19 cellular contexts compared by ENCODE assay signal in the genomic region with DNA sequence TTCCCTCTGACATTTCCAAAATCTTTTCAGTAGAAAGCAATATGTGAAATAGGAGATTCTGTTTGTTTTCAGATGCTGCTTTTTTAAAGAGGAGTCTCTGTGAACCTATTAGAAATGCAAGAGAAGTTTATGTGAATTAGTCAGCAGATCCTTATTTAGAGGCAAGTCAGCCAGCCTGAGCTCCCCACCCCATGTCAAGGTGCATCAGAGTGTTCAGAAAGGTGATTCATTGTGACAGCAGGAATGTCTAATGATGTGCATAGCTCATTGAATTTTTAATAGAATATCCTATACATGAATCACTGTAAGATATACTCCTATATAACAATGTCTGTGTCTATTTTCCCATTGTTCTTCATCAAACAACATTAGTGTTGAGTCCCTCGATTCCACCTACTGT.
"Had no signal": no experiment of that assay in that cellular context is flagged by ENCODE, and none has a peak within 500 bp of the region (broad histone marks: within the 10 kb centered on the region; RNA-seq: fewer than 3 reads in every experiment).

No MANE protein-coding gene starts in this region.

- H3K27me3 ChIP-seq: esophagus muscularis mucosa, gastrocnemius medialis, sigmoid colon, upper lobe of right lung had no signal

- ATAC-seq: activated T-cell treated with anti-CD3 and anti-CD28 coated beads, Interleukin-2, amount 50 U/mL, for 72 hours; gastrocnemius medialis; left ventricle myocardium superior; natural killer cell; stimulated activated naive CD8-positive, alpha-beta T cell treated with anti-CD3 and anti-CD28 coated beads, Interleukin-15, Interleukin-2, amounts not matched to agents 100 U/mL and 50 U/mL, for 24 hours; T-helper 17 cell; upper lobe of right lung had no signal

- H3K4me3 ChIP-seq: esophagus muscularis mucosa, gastrocnemius medialis, sigmoid colon, upper lobe of right lung had no signal

- H3K9me3 ChIP-seq: esophagus muscularis mucosa, gastrocnemius medialis, sigmoid colon, upper lobe of right lung had no signal

- H3K4me1 ChIP-seq: esophagus muscularis mucosa, gastrocnemius medialis, sigmoid colon, upper lobe of right lung had no signal

- DNase-seq: activated CD4-positive, alpha-beta T cell treated with anti-CD3 and anti-CD28 coated beads for 4 hours; activated CD4-positive, alpha-beta T cell treated with anti-CD3 and anti-CD28 coated beads, Interleukin-2, amount 50 U/mL, for 48 hours; activated CD4-positive, CD25-positive, alpha-beta regulatory T cell; activated effector memory CD4-positive, alpha-beta T cell treated with anti-CD3 and anti-CD28 coated beads, Interleukin-2, amount 50 U/mL, for 16 hours; activated T-cell treated with anti-CD3 and anti-CD28 coated beads, Interleukin-2, amount 50 U/mL, for 72 hours; aorta; central memory CD4-positive, alpha-beta T cell; effector memory CD4-positive, alpha-beta T cell; gastrocnemius medialis; hypothalamus; left ventricle myocardium superior; midbrain; natural killer cell; sigmoid colon; stimulated activated CD4-positive, alpha-beta T cell treated with anti-CD3 and anti-CD28 coated beads, Interleukin-4, amount 100 ng/mL, for 4 hours; stimulated activated naive CD8-positive, alpha-beta T cell treated with anti-CD3 and anti-CD28 coated beads, Interleukin-15, Interleukin-2, amounts not matched to agents 100 U/mL and 50 U/mL, for 24 hours; T-helper 17 cell; upper lobe of right lung had no signal

- H3K36me3 ChIP-seq: esophagus muscularis mucosa, gastrocnemius medialis, sigmoid colon, upper lobe of right lung had no signal

- H3K27ac ChIP-seq: esophagus muscularis mucosa, gastrocnemius medialis, sigmoid colon, upper lobe of right lung had no signal
